14 cellular contexts compared by ENCODE assay signal in genomic region chr7:37198188-37198905, GRCh38.
DNase-seq lines count a peak whose midpoint lies in the region; ATAC-seq, FAIRE-seq and TF ChIP-seq lines count a peak whose summit lies in the region.
"Had no signal": no experiment of that assay in that cellular context is flagged by ENCODE, and none has a peak within 500 bp of the region (broad histone marks: within the 10 kb centered on the region; RNA-seq: fewer than 3 reads in every experiment).

No MANE protein-coding gene starts in this region.

- no peak overlapping the region for H2AFZ ChIP-seq in K562 (ENCODE audit: low read depth, low read length)
- H2AFZ ChIP-seq: PC-9 had no signal

- in situ Hi-C loops in Caki2 (cut with HindIII; ENCODE audit: low pct_unique_long_range_greater_than_20kb, low sequenced_read_pairs) (no loop called here), K562 (cut with MboI) (no loop called here)

- POLR2A ChIA-PET in K562 (lab: Yijun Ruan, JAX), result interaction anchor here (0.7 kb wide), 1 partner anchor 20 kb away, joined by 3 read pairs; no protein-coding TSS in a partner anchor

- CTCF ChIA-PET in K562 (lab: Yijun Ruan, JAX; ENCODE audit: low intra/inter-chr PET ratio), result interaction anchor here (0.6 to 1.7 kb wide), 4 partner anchors 10 to 1281 kb away, joined by 3 to 7 read pairs (median 4); no protein-coding TSS in a partner anchor

- TF ChIP-seq CTCF in K562 (IDR thresholded peaks at IDR 0.05 in 2 of 3, conservative IDR thresholded peaks at IDR 0.05 in 1 of 3; ENCODE audit: insufficient read depth in 2 of 3, low read depth in 1 of 3, low read length in 3 of 3) (no peak), right lobe of liver (IDR thresholded peaks at IDR 0.05) (no peak)

- DNase-seq in Caki2 (ENCODE audit: low read depth) (peak; percentile 12), GM12892 (ENCODE audit: insufficient read length) (no peak), K562 (ENCODE audit: extremely low read depth in 1 of 4, low spot score in 3 of 4) (no peak), right lobe of liver (no peak), T-helper 1 cell (no peak)
- DNase-seq in activated effector memory CD4-positive, alpha-beta T cell treated with anti-CD3 and anti-CD28 coated beads, Interleukin-2, amount 50 U/mL, for 16 hours, result no peak
- DNase-seq: GF-D8 had no signal

- H3K27me3 ChIP-seq in K562 (ENCODE audit: control insufficient read depth in 2 of 2, insufficient read depth in 2 of 2, low read length in 2 of 2), result peaks cover 6 to 12% of the 10 kb centered on the region in 2 experiments
- no peaks in the 10 kb centered on the region for H3K27me3 ChIP-seq in right lobe of liver
- H3K27me3 ChIP-seq: gastrocnemius medialis, neutrophil, suprapubic skin, vagina had no signal

- no peaks in the 10 kb centered on the region for H3K79me2 ChIP-seq in K562 (ENCODE audit: control insufficient read depth, insufficient read depth, low read length)

- no peak overlapping the region for H3K27ac ChIP-seq in K562 (ENCODE audit: extremely low read depth, low read depth, low read length)
- H3K27ac ChIP-seq in right lobe of liver, result peak overlapping the region in 1 of 3 donors; percentile 50
- H3K27ac ChIP-seq: gastrocnemius medialis, neutrophil, PC-9, suprapubic skin, vagina had no signal

- H3K36me3 ChIP-seq in K562 (ENCODE audit: control insufficient read depth, insufficient read depth, low read length) (no peaks in the 10 kb centered on the region), right lobe of liver (peaks cover 0 to 5% (median 0%) of the 10 kb centered on the region in 4 donors)
- H3K36me3 ChIP-seq: gastrocnemius medialis, suprapubic skin, vagina had no signal

- FAIRE-seq in GM12892 (lab: Jason Lieb, UNC) (peak; percentile 9), K562 (lab: Jason Lieb, UNC) (no peak)
- FAIRE-seq: small intestine had no signal

- H3K9ac ChIP-seq in K562 (ENCODE audit: insufficient read depth in 1 of 2, low read depth in 2 of 2, low read length in 2 of 2), result no peak overlapping the region

- H3K4me3 ChIP-seq in K562, result no peak overlapping the region
- H3K4me3 ChIP-seq in right lobe of liver, result no peak overlapping the region
- H3K4me3 ChIP-seq: gastrocnemius medialis, PC-9, suprapubic skin, vagina had no signal

- ATAC-seq in K562 (no peak), right lobe of liver (peak; percentile 18 to 67 (median 48)), GM19328 (IDR thresholded peaks at IDR 0.05; ENCODE audit: unreplicated experiment) (no peak)

- TF ChIP-seq EP300 in K562 (IDR thresholded peaks at IDR 0.05; ENCODE audit: low read length), result no peak

- no peak overlapping the region for H3K4me2 ChIP-seq in K562 (ENCODE audit: insufficient read depth, low read length)
- H3K4me2 ChIP-seq: PC-9 had no signal

- H3K9me3 ChIP-seq in K562 (replicated peaks; ENCODE audit: control insufficient read depth, insufficient read depth, low read depth, low read length) (no peaks in the 10 kb centered on the region), right lobe of liver (no peaks in the 10 kb centered on the region)
- H3K9me3 ChIP-seq: gastrocnemius medialis, neutrophil, suprapubic skin, vagina had no signal

- no peak for TF ChIP-seq RAD21 in K562 (CRISPR knock-in tag; conservative IDR thresholded peaks at IDR 0.05 in 1 of 2, IDR thresholded peaks at IDR 0.05 in 1 of 2)

- intact Hi-C loops in K562 (cut with micrococcal nuclease), result loop anchor here (5.0 kb wide), 3 partner anchors 101 to 711 kb away; no protein-coding TSS in a partner anchor
- intact Hi-C loops in right lobe of liver (cut with DNase I), result no loop called here

- 0 out of 2 replicates have a peak, but pooled peaks cover 5% of the 10 kb centered on the region for H4K20me1 ChIP-seq in K562 (replicated peaks; ENCODE audit: control insufficient read depth, insufficient read depth, low read length)

- 18% methylated on average over 8 of the region's 8 CpGs for WGBS in K562 (ENCODE audit: insufficient coverage, low coverage, missing lambda C conversion rate)
- 56% methylated on average over 8 of the region's 8 CpGs for WGBS in right lobe of liver (ENCODE audit: insufficient coverage, low coverage, low lambda C conversion rate, missing lambda C conversion rate)

- BruUV-seq in K562 (replicated peaks; lab: Mats Ljungman, UMichigan), result no TSS peak

- H3K4me1 ChIP-seq in K562 (replicated peaks in 1 of 2; ENCODE audit: control insufficient read depth in 2 of 2, insufficient read depth in 2 of 2, low read length in 2 of 2), result no peaks in the 10 kb centered on the region; a peak in 1 of 5 replicates
- peaks cover 0 to 20% (median 8%) of the 10 kb centered on the region in 4 donors for H3K4me1 ChIP-seq in right lobe of liver

- no peaks in the 10 kb centered on the region for H3K9me1 ChIP-seq in K562 (ENCODE audit: control insufficient read depth, insufficient read depth, low read length)

- TF ChIP-seq POLR2A in GM12892 (IDR thresholded peaks at IDR 0.05; ENCODE audit: low read depth, low read length), result no peak
- no peak for TF ChIP-seq POLR2A in K562 (conservative IDR thresholded peaks at IDR 0.05)
- no peak for TF ChIP-seq POLR2A in right lobe of liver (IDR thresholded peaks at IDR 0.05)

TF ChIP-seq in K562, 482 proteins besides CTCF, POLR2A, EP300 and RAD21:
- TF ChIP-seq NBN (IDR thresholded peaks at IDR 0.05; ENCODE audit: low read depth), result no peak
- TF ChIP-seq NFIC (IDR thresholded peaks at IDR 0.05), result peak; percentile 87
- TF ChIP-seq KLF10 (CRISPR knock-in tag; IDR thresholded peaks at IDR 0.05), result no peak
- no peak for TF ChIP-seq HDAC1 (IDR thresholded peaks at IDR 0.05)
- TF ChIP-seq NFIX (CRISPR knock-in tag; IDR thresholded peaks at IDR 0.05; ENCODE audit: low read depth), result peak; percentile 70
- TF ChIP-seq HIVEP1 (CRISPR knock-in tag; IDR thresholded peaks at IDR 0.05), result no peak

Comparison
In these comparisons a context has a peak if more than half of its experiments do, and no peak if none do; other contexts are left out.
1. ATAC-seq: peak in right lobe of liver (4 of 4); none in K562 (single experiment) and GM19328 (single experiment).